ENCODE assay signal across 24 cellular contexts in the genomic region with DNA sequence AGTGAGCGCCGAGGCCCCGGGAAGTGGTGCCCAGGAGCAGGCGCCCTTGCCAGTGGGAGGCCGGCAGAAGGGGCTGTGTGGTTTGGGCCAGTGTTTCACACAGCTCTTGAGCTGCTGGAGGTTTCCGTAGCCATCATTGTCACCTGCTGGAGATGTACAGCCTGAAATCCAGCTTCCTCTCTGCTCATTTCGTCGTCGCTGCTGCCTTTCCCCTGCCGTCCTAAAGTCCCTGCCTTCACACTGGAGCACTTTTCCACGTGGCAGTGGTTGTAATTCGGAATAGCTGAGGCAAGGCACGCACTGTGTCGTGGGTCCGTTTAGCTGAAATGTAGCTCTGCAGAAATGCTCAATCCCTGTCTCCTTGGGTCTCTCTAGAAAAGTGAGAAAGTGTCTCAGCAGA. TPM values are rescaled to one million over a fixed set of nuclear protein-coding genes. Genes with fewer than 3 reads are reported as not detected.
DNase-seq lines count a peak whose midpoint lies in the region; ATAC-seq, FAIRE-seq and TF ChIP-seq lines count a peak whose summit lies in the region.
"Had no signal": no experiment of that assay in that cellular context is flagged by ENCODE, and none has a peak within 500 bp of the region (broad histone marks: within the 10 kb centered on the region; RNA-seq: fewer than 3 reads in every experiment).

No MANE protein-coding gene starts in this region.

- H4K20me1 ChIP-seq in HepG2 (ENCODE audit: insufficient read depth, low read length) = peaks cover 42% of the 10 kb centered on the region

- H3K4me3 ChIP-seq in HepG2 (replicated peaks in 1 of 3; ENCODE audit: insufficient read depth in 1 of 3, low read depth in 2 of 3, low read length in 3 of 3) (no peak overlapping the region), right lobe of liver (no peak overlapping the region), psoas muscle (no peak overlapping the region)
- H3K4me3 ChIP-seq: BLaER1 treated with 17β-estradiol and CSF1 and Interleukin-3, amounts not matched to agents 10 nM and 100 nM; HAP-1; PC-9 had no signal

- H3K36me3 Mint-ChIP-seq in endothelial cell (ENCODE audit: low read depth, unreplicated experiment) = peaks cover 37% of the 10 kb centered on the region

- intact Hi-C loops in HepG2 (cut with micrococcal nuclease; ENCODE audit: unreplicated experiment) = no loop called here
- intact Hi-C loops in right lobe of liver (cut with DNase I) = no loop called here
- intact Hi-C loops in psoas muscle (cut with DNase I) = no loop called here

- CTCF ChIA-PET in HepG2 (lab: Yijun Ruan, JAX; ENCODE audit: low intra/inter-chr PET ratio, low total read pairs) = no interaction called here

- no peak overlapping the region for H3K9ac ChIP-seq in HepG2 (ENCODE audit: insufficient read depth, low read depth, low read length)
- H3K9ac ChIP-seq: SK-N-SH had no signal

- TF ChIP-seq POLR2A in HepG2 (IDR thresholded peaks at IDR 0.05; ENCODE audit: insufficient read depth in 1 of 2, low read depth in 2 of 2, low read length in 2 of 2) = no peak
- TF ChIP-seq POLR2A in right lobe of liver (IDR thresholded peaks at IDR 0.05) = no peak

- H3K4me1 ChIP-seq in HepG2 (ENCODE audit: insufficient read depth, low read length) (peaks cover 65% of the 10 kb centered on the region), right lobe of liver (peaks cover 0 to 54% (median 26%) of the 10 kb centered on the region in 4 donors), psoas muscle (peaks cover 40% of the 10 kb centered on the region)
- H3K4me1 ChIP-seq: HAP-1 had no signal

- H3K27ac Mint-ChIP-seq in endothelial cell (ENCODE audit: unreplicated experiment) = no peak overlapping the region

- DNase-seq in HepG2 (ENCODE audit: low spot score) (no peak), right lobe of liver (no peak), endothelial cell (ENCODE audit: low spot score) (no peak), GM19239 (ENCODE audit: insufficient read length, low spot score) (no peak), T1000 (lab: John Stamatoyannopoulos, UW) (no peak), psoas muscle (no peak)
- DNase-seq: 8988T; Caco-2; CD4-positive, alpha-beta memory T cell; DMS 273 treated with DMSO at 0.1 percent for 48 hours; DMS79 treated with DMSO at 0.1 percent for 48 hours; KG1; NCI-H1092; NCI-H1436; NCI-H1930; NCI-H226; NCI-H510A treated with DMSO at 0.1 percent for 48 hours; NCI-H748 treated with DMSO at 0.1 percent for 48 hours; PC-9; RPMI8226; SHP77 treated with DMSO at 0.1 percent for 48 hours; SK-N-SH had no signal

- no peak overlapping the region for H2AFZ ChIP-seq in HepG2 (ENCODE audit: low read length)
- H2AFZ ChIP-seq: PC-9 had no signal

- ATAC-seq in HepG2 = no peak
- ATAC-seq in right lobe of liver = no peak
- ATAC-seq in psoas muscle = no peak

- peaks cover 7% of the 10 kb centered on the region for H3K4me1 Mint-ChIP-seq in endothelial cell (ENCODE audit: unreplicated experiment)

- peaks cover 65% of the 10 kb centered on the region for H3K79me2 ChIP-seq in HepG2 (ENCODE audit: insufficient read depth, low read length)

- no peak overlapping the region for H3K4me2 ChIP-seq in HepG2 (ENCODE audit: low read depth, low read length)
- H3K4me2 ChIP-seq: BLaER1 treated with 17β-estradiol and CSF1 and Interleukin-3, amounts not matched to agents 10 nM and 100 nM; PC-9; SK-N-SH had no signal

- no peak for TF ChIP-seq RAD21 in HepG2 (CRISPR knock-in tag; IDR thresholded peaks at IDR 0.05)

- peak overlapping the region; percentile 56 for H3K4me3 Mint-ChIP-seq in endothelial cell (ENCODE audit: unreplicated experiment)
- H3K4me3 Mint-ChIP-seq: CD4-positive, alpha-beta memory T cell had no signal

- H3K36me3 ChIP-seq in HepG2 (replicated peaks in 1 of 2; ENCODE audit: control insufficient read depth in 1 of 2, insufficient read depth in 2 of 2, low read length in 2 of 2) = peaks cover 27 to 69% of the 10 kb centered on the region in 2 experiments
- peaks cover 0 to 38% (median 22%) of the 10 kb centered on the region in 4 donors for H3K36me3 ChIP-seq in right lobe of liver
- H3K36me3 ChIP-seq in psoas muscle (ENCODE audit: insufficient read depth in 1 of 2, low read depth in 1 of 2) = peaks cover 0 to 65% of the 10 kb centered on the region in 2 donors

- H3K27ac ChIP-seq in HepG2 (ENCODE audit: extremely low read length, insufficient read depth, low read length) (no peak overlapping the region), right lobe of liver (no peak overlapping the region), psoas muscle (no peak overlapping the region)
- H3K27ac ChIP-seq: BLaER1 treated with 17β-estradiol and CSF1 and Interleukin-3, amounts not matched to agents 10 nM and 100 nM; PC-9 had no signal

- TF ChIP-seq CTCF in HepG2 (CRISPR knock-in tag; IDR thresholded peaks at IDR 0.05) (no peak), right lobe of liver (IDR thresholded peaks at IDR 0.05) (no peak), endothelial cell (IDR thresholded peaks at IDR 0.05; ENCODE audit: unreplicated experiment) (no peak), psoas muscle (IDR thresholded peaks at IDR 0.05) (no peak)

- no peak for FAIRE-seq in HepG2 (lab: Jason Lieb, UNC)
- no peak for FAIRE-seq in GM19239 (lab: Jason Lieb, UNC)

- H3K9me3 Mint-ChIP-seq in endothelial cell (ENCODE audit: unreplicated experiment) = no peaks in the 10 kb centered on the region

- no peak for TF ChIP-seq EP300 in HepG2 (IDR thresholded peaks at IDR 0.05; ENCODE audit: low read depth in 2 of 2, low read length in 2 of 2)
- no peak for TF ChIP-seq EP300 in HepG2 (CRISPR knock-in tag; IDR thresholded peaks at IDR 0.05; ENCODE audit: borderline replicate concordance)

- in situ Hi-C loops in HepG2 (cut with HindIII; ENCODE audit: extremely low pct_ligation_motif_present, low pct_unique_long_range_greater_than_20kb) = no loop called here

- no peaks in the 10 kb centered on the region for H3K27me3 ChIP-seq in HepG2 (ENCODE audit: control insufficient read depth in 1 of 2, insufficient read depth in 2 of 2, low read length in 2 of 2)
- no peaks in the 10 kb centered on the region for H3K27me3 ChIP-seq in right lobe of liver
- no peaks in the 10 kb centered on the region for H3K27me3 ChIP-seq in psoas muscle (ENCODE audit: insufficient read depth in 3 of 3, low read length in 2 of 3)
- H3K27me3 ChIP-seq: BLaER1 treated with 17β-estradiol and CSF1 and Interleukin-3, amounts not matched to agents 10 nM and 100 nM had no signal

- H3K27me3 Mint-ChIP-seq in endothelial cell (ENCODE audit: unreplicated experiment) = peaks cover 13% of the 10 kb centered on the region
- H3K27me3 Mint-ChIP-seq: CD4-positive, alpha-beta memory T cell had no signal

- whole genome bisulfite sequencing in HepG2 (ENCODE audit: low lambda C conversion rate) = 97% methylated on average over 10 of the region's 15 CpGs
- 87% methylated on average over 4 of the region's 15 CpGs for WGBS in right lobe of liver (ENCODE audit: insufficient coverage, low coverage, low lambda C conversion rate, missing lambda C conversion rate)
- 82 to 88% (median 87%) methylated on average over 15 of the region's 15 CpGs for WGBS in psoas muscle, 3 donors

- BruUV-seq in HepG2 (replicated peaks; lab: Mats Ljungman, UMichigan) = no TSS peak

- POLR2A ChIA-PET in HepG2 (lab: Yijun Ruan, JAX) = no interaction called here

- H3K9me3 ChIP-seq in HepG2 (ENCODE audit: low read length) (no peaks in the 10 kb centered on the region), right lobe of liver (no peaks in the 10 kb centered on the region), psoas muscle (no peaks in the 10 kb centered on the region)
- H3K9me3 ChIP-seq: BLaER1 treated with 17β-estradiol and CSF1 and Interleukin-3, amounts not matched to agents 10 nM and 100 nM; Caco-2; HAP-1; SK-N-SH had no signal

RNA-seq across cellular contexts. Expression of a gene that starts 13.2 kb away (rescaled TPM):
- 50.5 and 79.2 TPM in 2 replicates for total RNA-seq in HepG2 (2016; rRNA removed; fragmentation: Illumina TruSeq; extraction: Trizol)
- 72.9 and 77.7 TPM in 2 replicates for total RNA-seq in HepG2 (2016; cell fraction: cytosol; rRNA removed; fragmentation: Illumina TruSeq; extraction: Trizol; ENCODE audit: low read depth)
- 43.4 and 84.1 TPM in 2 replicates for total RNA-seq in HepG2 (2016; cell fraction: insoluble cytoplasmic fraction; rRNA removed; fragmentation: Illumina TruSeq; extraction: Trizol)
- total RNA-seq in HepG2 (2016; cell fraction: membrane; rRNA removed; fragmentation: Illumina TruSeq; extraction: Trizol) = 104 and 106 TPM in 2 replicates
- 38.3 and 43.3 TPM in 2 replicates for total RNA-seq in HepG2 (2016; cell fraction: nucleus; rRNA removed; fragmentation: Illumina TruSeq; extraction: Trizol)
- 58.7 and 63.3 TPM in 2 replicates for polyA plus RNA-seq in HepG2 (2011; rRNA removed)
- polyA plus RNA-seq in HepG2 (2011; cell fraction: cytosol; rRNA removed) = 37.8 and 48.2 TPM in 2 replicates
- polyA plus RNA-seq in HepG2 (2011; cell fraction: nucleus; rRNA removed) = 99.5 and 105 TPM in 2 replicates
- 48.3 and 71.8 TPM in 2 replicates for polyA plus RNA-seq in HepG2 (2012)
- 108 and 114 TPM in 2 replicates for polyA plus RNA-seq in HepG2 (2016; cell fraction: cytosol; fragmentation: Illumina TruSeq; extraction: Trizol; ENCODE audit: low read depth)
- polyA plus RNA-seq in HepG2 (2016; cell fraction: insoluble cytoplasmic fraction; fragmentation: Illumina TruSeq; extraction: Trizol; ENCODE audit: low read depth) = 86.3 and 104 TPM in 2 replicates
- polyA plus RNA-seq in HepG2 (2016; cell fraction: membrane; fragmentation: Illumina TruSeq; extraction: Trizol; ENCODE audit: low read depth) = 117 and 124 TPM in 2 replicates
- 140 and 145 TPM in 2 replicates for polyA plus RNA-seq in HepG2 (2016; cell fraction: nucleus; fragmentation: Illumina TruSeq; extraction: Trizol; ENCODE audit: insufficient read depth, low read depth)
- polyA minus RNA-seq in HepG2 (2011; rRNA and poly(A)+ RNA removed; ENCODE audit: low replicate concordance) = 26.8 and 58.6 TPM in 2 replicates
- 32.1 and 33.1 TPM in 2 replicates for polyA minus RNA-seq in HepG2 (2011; cell fraction: cytosol; rRNA and poly(A)+ RNA removed)
- polyA minus RNA-seq in HepG2 (2011; cell fraction: nucleus; rRNA and poly(A)+ RNA removed) = 35.5 and 41.4 TPM in 2 replicates
- 10 to 100 TPM; 22.3 to 50.9 (median 42.2) TPM for total RNA-seq in right lobe of liver
- total RNA-seq in endothelial cell (ENCODE audit: unreplicated experiment) = 145 TPM
- total RNA-seq in psoas muscle = 100 to 1,000 TPM in 1 of 4 donors, 10 to 100 TPM in 3; 59.9 to 122 (median 86.9) TPM
- 100 to 1,000 TPM in 1 of 3 donors, 10 to 100 TPM in 2; 68.9 to 103 (median 94.1) TPM for polyA plus RNA-seq in psoas muscle

RNA-seq across cellular contexts. Expression of a gene that starts 17.6 kb away (rescaled TPM):
- total RNA-seq in HepG2 (2016; rRNA removed; fragmentation: Illumina TruSeq; extraction: Trizol) (695 and 780 TPM in 2 replicates), right lobe of liver (1,000 to 10,000 TPM in 2 of 6 experiments, 100 to 1,000 TPM in 4; 334 to 1,615 (median 355) TPM), endothelial cell (ENCODE audit: unreplicated experiment) (1,175 TPM), psoas muscle (100 to 1,000 TPM; 697 to 992 (median 943) TPM)
- 693 and 734 TPM in 2 replicates for total RNA-seq in HepG2 (2016; cell fraction: cytosol; rRNA removed; fragmentation: Illumina TruSeq; extraction: Trizol; ENCODE audit: low read depth)
- total RNA-seq in HepG2 (2016; cell fraction: insoluble cytoplasmic fraction; rRNA removed; fragmentation: Illumina TruSeq; extraction: Trizol) = 654 and 886 TPM in 2 replicates
- total RNA-seq in HepG2 (2016; cell fraction: membrane; rRNA removed; fragmentation: Illumina TruSeq; extraction: Trizol) = 967 and 1,125 TPM in 2 replicates
- 240 and 299 TPM in 2 replicates for total RNA-seq in HepG2 (2016; cell fraction: nucleus; rRNA removed; fragmentation: Illumina TruSeq; extraction: Trizol)
- polyA plus RNA-seq in HepG2 (2011; rRNA removed) (1,411 and 1,504 TPM in 2 replicates), psoas muscle (1,000 to 10,000 TPM; 2,739 to 4,077 (median 3,158) TPM)
- 2,214 and 3,196 TPM in 2 replicates for polyA plus RNA-seq in HepG2 (2011; cell fraction: cytosol; rRNA removed)
- 923 and 1,023 TPM in 2 replicates for polyA plus RNA-seq in HepG2 (2011; cell fraction: nucleus; rRNA removed)
- polyA plus RNA-seq in HepG2 (2012) = 1,504 and 2,202 TPM in 2 replicates
- polyA plus RNA-seq in HepG2 (2016; cell fraction: cytosol; fragmentation: Illumina TruSeq; extraction: Trizol; ENCODE audit: low read depth) = 1,868 and 2,054 TPM in 2 replicates
- polyA plus RNA-seq in HepG2 (2016; cell fraction: insoluble cytoplasmic fraction; fragmentation: Illumina TruSeq; extraction: Trizol; ENCODE audit: low read depth) = 1,628 and 1,692 TPM in 2 replicates
- 2,328 and 2,419 TPM in 2 replicates for polyA plus RNA-seq in HepG2 (2016; cell fraction: membrane; fragmentation: Illumina TruSeq; extraction: Trizol; ENCODE audit: low read depth)
- polyA plus RNA-seq in HepG2 (2016; cell fraction: nucleus; fragmentation: Illumina TruSeq; extraction: Trizol; ENCODE audit: insufficient read depth, low read depth) = 895 and 898 TPM in 2 replicates
- 538 and 916 TPM in 2 replicates for polyA minus RNA-seq in HepG2 (2011; rRNA and poly(A)+ RNA removed; ENCODE audit: low replicate concordance)
- polyA minus RNA-seq in HepG2 (2011; cell fraction: cytosol; rRNA and poly(A)+ RNA removed) = 647 and 682 TPM in 2 replicates
- 109 and 140 TPM in 2 replicates for polyA minus RNA-seq in HepG2 (2011; cell fraction: nucleus; rRNA and poly(A)+ RNA removed)

RNA-seq across cellular contexts. Expression of a gene that starts 19.2 kb away (rescaled TPM):
- 113 and 124 TPM in 2 replicates for total RNA-seq in HepG2 (2016; rRNA removed; fragmentation: Illumina TruSeq; extraction: Trizol)
- 167 and 206 TPM in 2 replicates for total RNA-seq in HepG2 (2016; cell fraction: cytosol; rRNA removed; fragmentation: Illumina TruSeq; extraction: Trizol; ENCODE audit: low read depth)
- total RNA-seq in HepG2 (2016; cell fraction: insoluble cytoplasmic fraction; rRNA removed; fragmentation: Illumina TruSeq; extraction: Trizol) = 112 and 125 TPM in 2 replicates
- 130 and 170 TPM in 2 replicates for total RNA-seq in HepG2 (2016; cell fraction: membrane; rRNA removed; fragmentation: Illumina TruSeq; extraction: Trizol)
- 42.6 and 51.4 TPM in 2 replicates for total RNA-seq in HepG2 (2016; cell fraction: nucleus; rRNA removed; fragmentation: Illumina TruSeq; extraction: Trizol)
- 115 and 120 TPM in 2 replicates for polyA plus RNA-seq in HepG2 (2011; rRNA removed)
- polyA plus RNA-seq in HepG2 (2011; cell fraction: cytosol; rRNA removed) = 103 and 156 TPM in 2 replicates
- 88.3 and 90.1 TPM in 2 replicates for polyA plus RNA-seq in HepG2 (2011; cell fraction: nucleus; rRNA removed)
- polyA plus RNA-seq in HepG2 (2012) = 74.3 and 76.0 TPM in 2 replicates
- 282 and 316 TPM in 2 replicates for polyA plus RNA-seq in HepG2 (2016; cell fraction: cytosol; fragmentation: Illumina TruSeq; extraction: Trizol; ENCODE audit: low read depth)
- polyA plus RNA-seq in HepG2 (2016; cell fraction: insoluble cytoplasmic fraction; fragmentation: Illumina TruSeq; extraction: Trizol; ENCODE audit: low read depth) = 152 and 183 TPM in 2 replicates
- polyA plus RNA-seq in HepG2 (2016; cell fraction: membrane; fragmentation: Illumina TruSeq; extraction: Trizol; ENCODE audit: low read depth) = 195 and 222 TPM in 2 replicates
- polyA plus RNA-seq in HepG2 (2016; cell fraction: nucleus; fragmentation: Illumina TruSeq; extraction: Trizol; ENCODE audit: insufficient read depth, low read depth) = 119 and 134 TPM in 2 replicates
- polyA minus RNA-seq in HepG2 (2011; rRNA and poly(A)+ RNA removed; ENCODE audit: low replicate concordance) = 46.3 and 144 TPM in 2 replicates
- 48.8 and 63.0 TPM in 2 replicates for polyA minus RNA-seq in HepG2 (2011; cell fraction: cytosol; rRNA and poly(A)+ RNA removed)
- 20.3 and 21.1 TPM in 2 replicates for polyA minus RNA-seq in HepG2 (2011; cell fraction: nucleus; rRNA and poly(A)+ RNA removed)
- 100 to 1,000 TPM; 151 to 380 (median 221) TPM for total RNA-seq in right lobe of liver
- total RNA-seq in endothelial cell (ENCODE audit: unreplicated experiment) = 18.1 TPM
- total RNA-seq in psoas muscle = 100 to 1,000 TPM; 227 to 339 (median 232) TPM
- 100 to 1,000 TPM; 162 to 464 (median 351) TPM for polyA plus RNA-seq in psoas muscle

RNA-seq across cellular contexts. Expression of a gene that starts 29.3 kb away (rescaled TPM):
- total RNA-seq in HepG2 (2016; rRNA removed; fragmentation: Illumina TruSeq; extraction: Trizol) (0.22 TPM in 1 of 2 replicates, not detected in the other), right lobe of liver (under 1 TPM in 3 of 6 experiments, not detected in 3; 0.06 to 0.13 (median 0.06) TPM), endothelial cell (ENCODE audit: unreplicated experiment) (1.9 TPM), psoas muscle (under 1 TPM; 0.04 to 0.06 (median 0.05) TPM)
- under 0.01 TPM in 1 of 2 replicates, not detected in the other for total RNA-seq in HepG2 (2016; cell fraction: cytosol; rRNA removed; fragmentation: Illumina TruSeq; extraction: Trizol; ENCODE audit: low read depth)
- 0.02 and 0.27 TPM in 2 replicates for total RNA-seq in HepG2 (2016; cell fraction: insoluble cytoplasmic fraction; rRNA removed; fragmentation: Illumina TruSeq; extraction: Trizol)
- 0.24 TPM in 1 of 2 replicates, not detected in the other for total RNA-seq in HepG2 (2016; cell fraction: membrane; rRNA removed; fragmentation: Illumina TruSeq; extraction: Trizol)
- total RNA-seq in HepG2 (2016; cell fraction: nucleus; rRNA removed; fragmentation: Illumina TruSeq; extraction: Trizol) = 0.25 and 0.28 TPM in 2 replicates
- polyA plus RNA-seq in HepG2 (2011; rRNA removed) (0.08 and 0.16 TPM in 2 replicates), psoas muscle (under 1 TPM in 2 of 3 donors, not detected in 1; 0.01 to 0.03 TPM)
- polyA plus RNA-seq in HepG2 (2011; cell fraction: cytosol; rRNA removed) = 0.04 and 0.07 TPM in 2 replicates
- polyA plus RNA-seq in HepG2 (2011; cell fraction: nucleus; rRNA removed) = 0.37 and 0.61 TPM in 2 replicates
- 0.11 and 0.28 TPM in 2 replicates for polyA plus RNA-seq in HepG2 (2012)
- polyA plus RNA-seq in HepG2 (2016; cell fraction: cytosol; fragmentation: Illumina TruSeq; extraction: Trizol; ENCODE audit: low read depth) = not detected in 2 replicates
- not detected in 2 replicates for polyA plus RNA-seq in HepG2 (2016; cell fraction: insoluble cytoplasmic fraction; fragmentation: Illumina TruSeq; extraction: Trizol; ENCODE audit: low read depth)
- polyA plus RNA-seq in HepG2 (2016; cell fraction: membrane; fragmentation: Illumina TruSeq; extraction: Trizol; ENCODE audit: low read depth) = not detected in 2 replicates
- 0.18 and 0.40 TPM in 2 replicates for polyA plus RNA-seq in HepG2 (2016; cell fraction: nucleus; fragmentation: Illumina TruSeq; extraction: Trizol; ENCODE audit: insufficient read depth, low read depth)
- 0.40 and 0.77 TPM in 2 replicates for polyA minus RNA-seq in HepG2 (2011; rRNA and poly(A)+ RNA removed; ENCODE audit: low replicate concordance)
- polyA minus RNA-seq in HepG2 (2011; cell fraction: cytosol; rRNA and poly(A)+ RNA removed) = 0.35 and 0.49 TPM in 2 replicates
- 0.52 and 0.75 TPM in 2 replicates for polyA minus RNA-seq in HepG2 (2011; cell fraction: nucleus; rRNA and poly(A)+ RNA removed)
- total RNA-seq: CD4-positive, alpha-beta memory T cell had no signal
- polyA plus RNA-seq: CD4-positive, alpha-beta memory T cell had no signal

RNA-seq across cellular contexts. Expression of a gene that starts 36.9 kb away (rescaled TPM):
- total RNA-seq in HepG2 (2016; rRNA removed; fragmentation: Illumina TruSeq; extraction: Trizol) (41.9 and 66.9 TPM in 2 replicates), right lobe of liver (100 to 1,000 TPM in 2 of 6 experiments, 10 to 100 TPM in 4; 70.1 to 210 (median 85.0) TPM), endothelial cell (ENCODE audit: unreplicated experiment) (84.0 TPM), psoas muscle (100 to 1,000 TPM; 230 to 338 (median 308) TPM)
- 18.8 and 21.5 TPM in 2 replicates for total RNA-seq in HepG2 (2016; cell fraction: cytosol; rRNA removed; fragmentation: Illumina TruSeq; extraction: Trizol; ENCODE audit: low read depth)
- 44.6 and 65.2 TPM in 2 replicates for total RNA-seq in HepG2 (2016; cell fraction: insoluble cytoplasmic fraction; rRNA removed; fragmentation: Illumina TruSeq; extraction: Trizol)
- total RNA-seq in HepG2 (2016; cell fraction: membrane; rRNA removed; fragmentation: Illumina TruSeq; extraction: Trizol) = 20.5 and 26.2 TPM in 2 replicates
- total RNA-seq in HepG2 (2016; cell fraction: nucleus; rRNA removed; fragmentation: Illumina TruSeq; extraction: Trizol) = 38.7 and 47.0 TPM in 2 replicates
- polyA plus RNA-seq in HepG2 (2011; rRNA removed) (34.3 and 39.2 TPM in 2 replicates), psoas muscle (100 to 1,000 TPM; 177 to 423 (median 294) TPM)
- 40.7 and 105 TPM in 2 replicates for polyA plus RNA-seq in HepG2 (2011; cell fraction: cytosol; rRNA removed)
- polyA plus RNA-seq in HepG2 (2011; cell fraction: nucleus; rRNA removed) = 81.3 and 103 TPM in 2 replicates
- polyA plus RNA-seq in HepG2 (2012) = 23.8 and 33.4 TPM in 2 replicates
- polyA plus RNA-seq in HepG2 (2016; cell fraction: cytosol; fragmentation: Illumina TruSeq; extraction: Trizol; ENCODE audit: low read depth) = 23.8 and 28.5 TPM in 2 replicates
- polyA plus RNA-seq in HepG2 (2016; cell fraction: insoluble cytoplasmic fraction; fragmentation: Illumina TruSeq; extraction: Trizol; ENCODE audit: low read depth) = 44.9 and 52.6 TPM in 2 replicates
- polyA plus RNA-seq in HepG2 (2016; cell fraction: membrane; fragmentation: Illumina TruSeq; extraction: Trizol; ENCODE audit: low read depth) = 17.9 and 21.2 TPM in 2 replicates
- polyA plus RNA-seq in HepG2 (2016; cell fraction: nucleus; fragmentation: Illumina TruSeq; extraction: Trizol; ENCODE audit: insufficient read depth, low read depth) = 72.2 and 84.5 TPM in 2 replicates
- 40.5 and 74.3 TPM in 2 replicates for polyA minus RNA-seq in HepG2 (2011; rRNA and poly(A)+ RNA removed; ENCODE audit: low replicate concordance)
- polyA minus RNA-seq in HepG2 (2011; cell fraction: cytosol; rRNA and poly(A)+ RNA removed) = 34.4 and 46.1 TPM in 2 replicates
- 8.9 and 9.0 TPM in 2 replicates for polyA minus RNA-seq in HepG2 (2011; cell fraction: nucleus; rRNA and poly(A)+ RNA removed)
